In genomic region chr3:101973163-101973505, GRCh38 we compare ENCODE assay signal across 25 cellular contexts.
"Had no signal": no experiment of that assay in that cellular context is flagged by ENCODE, and none has a peak within 500 bp of the region (broad histone marks: within the 10 kb centered on the region; RNA-seq: fewer than 3 reads in every experiment).

No MANE protein-coding gene starts in this region.

- ATAC-seq: mucosa of descending colon; naive thymus-derived CD4-positive, alpha-beta T cell; natural killer cell treated with Interleukin-12 subunit alpha and Interleukin-12 subunit beta and Interleukin-15 and Interleukin-18, amount 100 ng/mL, for 72 hours; right lobe of liver had no signal

- FAIRE-seq: islet of Langerhans had no signal

- DNase-seq: hypothalamus; immature natural killer cell; left ventricle myocardium inferior; midbrain; mucosa of descending colon; ovary; right lobe of liver; stimulated activated CD4-positive, alpha-beta T cell treated with anti-CD3 and anti-CD28 coated beads, Interleukin-1b, Interleukin-23, amount 100 ng/mL, for 48 hours; stimulated activated CD4-positive, alpha-beta T cell treated with anti-CD3 and anti-CD28 coated beads, Interleukin-2, amount 100 ng/mL, for 48 hours; stimulated activated CD4-positive, alpha-beta T cell treated with anti-CD3 and anti-CD28 coated beads, Interleukin-4, amount 100 ng/mL, for 4 hours; stimulated activated CD8-positive, alpha-beta memory T cell treated with anti-CD3 and anti-CD28 coated beads, Interleukin-4, amount 100 ng/mL, for 48 hours; stimulated activated naive CD4-positive, alpha-beta T cell treated with Interleukin-2 at 50 U/mL for 16 hours; stimulated activated naive CD8-positive, alpha-beta T cell treated with anti-CD3 and anti-CD28 coated beads, Interleukin-15, amount 100 ng/mL, for 72 hours; substantia nigra; upper lobe of left lung had no signal

- H3K27ac ChIP-seq: left ventricle myocardium inferior, ovary, right atrium auricular region, right lobe of liver, tibial nerve, upper lobe of left lung, vagina had no signal

- H3K36me3 ChIP-seq: left ventricle myocardium inferior, ovary, right atrium auricular region, right lobe of liver, tibial nerve, upper lobe of left lung, vagina had no signal

- H3K36me3 Mint-ChIP-seq: immature natural killer cell had no signal

- H3K27ac Mint-ChIP-seq: immature natural killer cell; memory B cell; natural killer cell treated with Interleukin-12 subunit alpha and Interleukin-12 subunit beta and Interleukin-15 and Interleukin-18, amount 100 ng/mL, for 72 hours; progenitor cell of endocrine pancreas; stimulated activated naive CD8-positive, alpha-beta T cell treated with anti-CD3 and anti-CD28 coated beads, Interleukin-15, amount 100 ng/mL, for 72 hours had no signal

- H3K27me3 ChIP-seq: ovary, right atrium auricular region, right lobe of liver, tibial nerve, upper lobe of left lung, vagina had no signal

- H3K4me3 Mint-ChIP-seq: immature natural killer cell; memory B cell; naive thymus-derived CD4-positive, alpha-beta T cell; natural killer cell treated with Interleukin-12 subunit alpha and Interleukin-12 subunit beta and Interleukin-15 and Interleukin-18, amount 100 ng/mL, for 72 hours; stimulated activated naive CD8-positive, alpha-beta T cell treated with anti-CD3 and anti-CD28 coated beads, Interleukin-15, amount 100 ng/mL, for 72 hours had no signal

- H3K4me3 ChIP-seq: left ventricle myocardium inferior, lung, mucosa of descending colon, ovary, right atrium auricular region, right lobe of liver, smooth muscle cell, tibial nerve, upper lobe of left lung, vagina had no signal
